30 cellular contexts compared by ENCODE assay signal in the genomic region with DNA sequence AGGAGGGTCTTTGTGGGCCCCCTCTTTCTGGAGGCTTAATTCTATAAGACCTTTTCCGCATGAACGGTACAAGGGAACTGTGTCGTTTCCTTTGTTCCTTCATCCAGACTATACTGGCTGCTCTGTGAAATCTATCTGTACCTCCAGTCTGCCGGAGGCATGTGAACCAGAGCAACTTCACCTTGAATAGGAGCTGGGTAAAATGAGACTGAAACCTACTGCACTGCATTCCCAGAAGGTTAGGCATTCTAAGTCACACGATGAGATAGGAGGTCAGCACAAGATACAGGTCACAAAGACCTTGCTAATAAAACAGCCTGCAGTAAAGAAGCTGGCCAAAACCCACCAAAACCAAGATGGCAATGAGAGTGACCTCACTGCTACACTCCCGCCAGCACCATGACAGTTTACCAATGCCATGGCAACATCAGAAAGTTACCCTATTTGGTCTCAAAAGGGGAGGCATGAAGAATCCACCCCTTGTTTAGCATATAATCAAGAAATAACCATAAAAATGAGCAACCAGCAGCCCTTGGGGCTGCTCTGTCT. TPM values are rescaled to one million over a fixed set of nuclear protein-coding genes. Genes with fewer than 3 reads are reported as not detected.
A peak's percentile ranks its signal among the peaks of the same experiment; 100 is the strongest.
DNase-seq lines count a peak whose midpoint lies in the region; ATAC-seq and TF ChIP-seq lines count a peak whose summit lies in the region.
"Had no signal": no experiment of that assay in that cellular context is flagged by ENCODE, and none has a peak within 500 bp of the region (broad histone marks: within the 10 kb centered on the region; RNA-seq: fewer than 3 reads in every experiment).

No MANE protein-coding gene starts in this region.

- peak overlapping the region; percentile 59 for H2BK12ac ChIP-seq in trophoblast cell (ENCODE audit: low read length)

- peak overlapping the region; percentile 85 for H2BK120ac ChIP-seq in trophoblast cell (ENCODE audit: insufficient read depth, low read length, poor library complexity)

- H3K27ac ChIP-seq in BLaER1 treated with 17β-estradiol and CSF1 and Interleukin-3, amounts not matched to agents 10 nM and 100 nM = peak overlapping the region in 5 of 11 experiments; percentile 1 to 29 (median 14); a peak in 4 of 22 replicates
- H3K27ac ChIP-seq in iPS-20b (ENCODE audit: low read length) (peak overlapping the region; percentile 68), trophoblast cell (ENCODE audit: low read depth, low read length) (peak overlapping the region; percentile 90), esophagus muscularis mucosa (replicated peaks in 1 of 4) (no peak overlapping the region)
- H3K27ac ChIP-seq: A549, adrenal gland, upper lobe of right lung had no signal

- ATAC-seq in GM18861 (IDR thresholded peaks at IDR 0.05; ENCODE audit: unreplicated experiment) = no peak
- ATAC-seq: A549; activated CD8-positive, alpha-beta T cell treated with anti-CD3 and anti-CD28 coated beads for 36 hours; left lobe of liver; Panc1; stimulated activated naive B cell treated with anti-CD40 and anti-IgM and Interleukin-4, amounts not matched to agents 10 μg/mL and 1 μg/mL and 100 μg/mL, for 72 hours; upper lobe of right lung had no signal

- no peak overlapping the region for H3K23ac ChIP-seq in trophoblast cell (ENCODE audit: low read length)

- no peak for TF ChIP-seq EP300 in esophagus muscularis mucosa (IDR thresholded peaks at IDR 0.05)

- peaks cover 31 to 49% (median 44%) of the 10 kb centered on the region in 10 experiments for H3K4me1 ChIP-seq in BLaER1 treated with 17β-estradiol and CSF1 and Interleukin-3, amounts not matched to agents 10 nM and 100 nM
- H3K4me1 ChIP-seq in iPS-20b (ENCODE audit: insufficient read depth, low read length) (peaks cover 18% of the 10 kb centered on the region), trophoblast cell (ENCODE audit: control insufficient read depth in 1 of 2, insufficient read depth in 2 of 2, low read length in 2 of 2) (peaks cover 16 to 28% of the 10 kb centered on the region in 2 experiments), esophagus muscularis mucosa (peaks cover 10 to 16% (median 13%) of the 10 kb centered on the region in 4 donors)
- H3K4me1 ChIP-seq: A549 had no signal

- H4K20me1 ChIP-seq in BLaER1 treated with 17β-estradiol and CSF1 and Interleukin-3, amounts not matched to agents 10 nM and 100 nM = no peaks in the 10 kb centered on the region

- peak overlapping the region in 10 of 11 experiments; percentile 0 to 72 (median 60); a peak in 17 of 22 replicates for H3K4me2 ChIP-seq in BLaER1 treated with 17β-estradiol and CSF1 and Interleukin-3, amounts not matched to agents 10 nM and 100 nM
- peak overlapping the region; percentile 17 for H3K4me2 ChIP-seq in trophoblast cell (ENCODE audit: low read length)
- H3K4me2 ChIP-seq: A549 had no signal

- intact Hi-C loops in esophagus muscularis mucosa (cut with DNase I) = loop anchor here (5.0 kb wide), 2 partner anchors 38 to 82 kb away; a partner anchor contains a TSS

- no peak overlapping the region for H3K4ac ChIP-seq in trophoblast cell (ENCODE audit: low read depth, low read length)

- peak overlapping the region; percentile 15 for H2AFZ ChIP-seq in trophoblast cell (ENCODE audit: insufficient read depth, low read length, poor library complexity)

- no peak overlapping the region for H3K18ac ChIP-seq in trophoblast cell (ENCODE audit: low read length)

- H3K79me2 ChIP-seq in trophoblast cell (ENCODE audit: control insufficient read depth, insufficient read depth, low read length, poor library complexity) = no peaks in the 10 kb centered on the region

- H3K14ac ChIP-seq in trophoblast cell (ENCODE audit: low read length) = no peak overlapping the region

- TF ChIP-seq POLR2A in esophagus muscularis mucosa (IDR thresholded peaks at IDR 0.05; ENCODE audit: low read depth) = no peak

- H2AK5ac ChIP-seq in trophoblast cell (ENCODE audit: low read length) = no peak overlapping the region

- no peak for TF ChIP-seq CTCF in esophagus muscularis mucosa (IDR thresholded peaks at IDR 0.05)

- no CpG with 5 or more reads among the region's 6 CpGs for WGBS in trophoblast cell (ENCODE audit: extremely low coverage, insufficient coverage, insufficient read length)
- 92% methylated on average over 6 of the region's 6 CpGs for WGBS in esophagus muscularis mucosa

- H3K9ac ChIP-seq in BLaER1 treated with 17β-estradiol and CSF1 and Interleukin-3, amounts not matched to agents 10 nM and 100 nM = no peak overlapping the region
- peak overlapping the region; percentile 86; the same call in 1 of the 2 replicates for H3K9ac ChIP-seq in iPS-20b (ENCODE audit: low read depth, low read length)
- H3K9ac ChIP-seq in trophoblast cell (ENCODE audit: low read length) = no peak overlapping the region

- H3K4me3 ChIP-seq in BLaER1 treated with 17β-estradiol and CSF1 and Interleukin-3, amounts not matched to agents 10 nM and 100 nM = no peak overlapping the region
- no peak overlapping the region for H3K4me3 ChIP-seq in iPS-20b (ENCODE audit: low read length)
- H3K4me3 ChIP-seq in trophoblast cell (ENCODE audit: low read depth, low read length) = no peak overlapping the region
- no peak overlapping the region for H3K4me3 ChIP-seq in esophagus muscularis mucosa
- H3K4me3 ChIP-seq: A549, adrenal gland, upper lobe of right lung had no signal

- no peak overlapping the region for H4K8ac ChIP-seq in trophoblast cell (ENCODE audit: low read depth, low read length)

- H3K27me3 ChIP-seq in BLaER1 treated with 17β-estradiol and CSF1 and Interleukin-3, amounts not matched to agents 10 nM and 100 nM = no peaks in the 10 kb centered on the region
- H3K27me3 ChIP-seq in iPS-20b (ENCODE audit: insufficient read depth, low read length) = no peaks in the 10 kb centered on the region
- no peaks in the 10 kb centered on the region for H3K27me3 ChIP-seq in trophoblast cell (ENCODE audit: insufficient read depth, low read length)
- no peaks in the 10 kb centered on the region for H3K27me3 ChIP-seq in esophagus muscularis mucosa
- H3K27me3 ChIP-seq: adrenal gland, upper lobe of right lung had no signal

- peak overlapping the region; percentile 71 for H2BK5ac ChIP-seq in trophoblast cell (ENCODE audit: low read depth, low read length, poor library complexity)

- peak overlapping the region; percentile 55 for H4K91ac ChIP-seq in trophoblast cell (ENCODE audit: low read depth, low read length)

- in situ Hi-C loops in SK-MEL-5 (cut with HindIII; ENCODE audit: low pct_unique_long_range_greater_than_20kb, low sequenced_read_pairs) = no loop called here

- H3K79me1 ChIP-seq in trophoblast cell (ENCODE audit: low read length) = peaks cover 18% of the 10 kb centered on the region

- H3K9me3 ChIP-seq in BLaER1 treated with 17β-estradiol and CSF1 and Interleukin-3, amounts not matched to agents 10 nM and 100 nM (replicated peaks in 1 of 11) = peaks cover 0 to 3% (median 0%) of the 10 kb centered on the region in 11 experiments; a peak in 1 of 22 replicates
- H3K9me3 ChIP-seq in iPS-20b (ENCODE audit: insufficient read depth, low read depth, low read length) (no peaks in the 10 kb centered on the region), trophoblast cell (ENCODE audit: insufficient read depth, low read depth, low read length) (peaks cover 2% of the 10 kb centered on the region), esophagus muscularis mucosa (no peaks in the 10 kb centered on the region)
- H3K9me3 ChIP-seq: A549, adrenal gland, upper lobe of right lung had no signal

- peak; percentile 86 for DNase-seq in SK-MEL-5 (ENCODE audit: low read depth, low spot score)
- DNase-seq in trophoblast cell = peak; percentile 86 to 92
- DNase-seq in NCI-H187 treated with DMSO at 0.1 percent for 48 hours (lab: John Stamatoyannopoulos, UW) = no peak
- no peak for DNase-seq in esophagus muscularis mucosa (ENCODE audit: extremely low spot score)
- no peak for DNase-seq in NCI-H1436 (lab: John Stamatoyannopoulos, UW)
- DNase-seq: activated CD8-positive, alpha-beta memory T cell treated with anti-CD3 and anti-CD28 coated beads, Interleukin-2, amount 50 U/mL, for 48 hours; activated CD8-positive, alpha-beta T cell treated with anti-CD3 and anti-CD28 coated beads for 36 hours; activated naive CD4-positive, alpha-beta T cell treated with anti-CD3 and anti-CD28 coated beads, Interleukin-2, amount 10 ng/mL, durations not matched to agents 7 days and 5 days; adrenal gland; CD4-positive, alpha-beta memory T cell; cerebellar nuclear complex; dermis blood vessel endothelial cell; foreskin melanocyte; GOT3; Karpas-422; mesenchymal stem cell; NCI-H146; NCI-H446 treated with DMSO at 0.1 percent for 48 hours; NCI-H774; nucleus accumbens; Right ventricle myocardium superior; stimulated activated naive B cell treated with anti-CD40 and anti-IgM and Interleukin-4, amounts not matched to agents 10 μg/mL and 1 μg/mL and 100 μg/mL, for 72 hours; T-helper 2 cell; upper lobe of right lung had no signal

- H4K12ac ChIP-seq in trophoblast cell (ENCODE audit: low read depth, low read length) = no peak overlapping the region

- no peaks in the 10 kb centered on the region for H3K36me3 ChIP-seq in BLaER1 treated with 17β-estradiol and CSF1 and Interleukin-3, amounts not matched to agents 10 nM and 100 nM
- no peaks in the 10 kb centered on the region for H3K36me3 ChIP-seq in iPS-20b (ENCODE audit: insufficient read depth, low read depth, low read length)
- no peaks in the 10 kb centered on the region for H3K36me3 ChIP-seq in trophoblast cell (ENCODE audit: control insufficient read depth in 1 of 2, insufficient read depth in 2 of 2, low read length in 2 of 2)
- no peaks in the 10 kb centered on the region for H3K36me3 ChIP-seq in esophagus muscularis mucosa
- H3K36me3 ChIP-seq: adrenal gland, upper lobe of right lung had no signal

RNA-seq across cellular contexts. Expression of a gene that starts 36.8 kb away (rescaled TPM):
- total RNA-seq in SK-MEL-5 (2014; rRNA removed; shearing (Covaris generic)) = 145 and 158 TPM in 2 replicates
- 121 and 164 TPM in 2 replicates for polyA plus RNA-seq in SK-MEL-5 (2015; cell fraction: cytosol; rRNA removed)
- polyA plus RNA-seq in SK-MEL-5 (2015; cell fraction: nucleus; rRNA removed) = 256 and 266 TPM in 2 replicates
- 62.9 and 65.6 TPM in 2 replicates for polyA plus RNA-seq in trophoblast cell (2013)
- 10 to 100 TPM; 15.1 to 24.0 (median 19.0) TPM for total RNA-seq in esophagus muscularis mucosa

RNA-seq across cellular contexts. Expression of a gene that starts 37.9 kb away (rescaled TPM):
- total RNA-seq in SK-MEL-5 (2014; rRNA removed; shearing (Covaris generic)) = 6.2 and 6.4 TPM in 2 replicates
- 46.2 and 58.6 TPM in 2 replicates for polyA plus RNA-seq in SK-MEL-5 (2015; cell fraction: cytosol; rRNA removed)
- 14.3 and 16.0 TPM in 2 replicates for polyA plus RNA-seq in SK-MEL-5 (2015; cell fraction: nucleus; rRNA removed)
- polyA plus RNA-seq in trophoblast cell (2013) = 85.0 and 88.8 TPM in 2 replicates
- total RNA-seq in esophagus muscularis mucosa = 10 to 100 TPM; 44.0 to 81.7 (median 73.9) TPM

Comparison
In these comparisons a context has a peak if more than half of its experiments do, and no peak if none do; other contexts are left out.
1. H3K27ac ChIP-seq: peak in iPS-20b (single experiment) and trophoblast cell (single experiment); none in esophagus muscularis mucosa (0 of 4).
2. DNase-seq: peak in SK-MEL-5 (single experiment) and trophoblast cell (2 of 2); none in NCI-H187 treated with DMSO at 0.1 percent for 48 hours (single experiment), esophagus muscularis mucosa (single experiment) and NCI-H1436 (single experiment).